Comparison of ENCODE assay signal across 8 cellular contexts in the genomic region with DNA sequence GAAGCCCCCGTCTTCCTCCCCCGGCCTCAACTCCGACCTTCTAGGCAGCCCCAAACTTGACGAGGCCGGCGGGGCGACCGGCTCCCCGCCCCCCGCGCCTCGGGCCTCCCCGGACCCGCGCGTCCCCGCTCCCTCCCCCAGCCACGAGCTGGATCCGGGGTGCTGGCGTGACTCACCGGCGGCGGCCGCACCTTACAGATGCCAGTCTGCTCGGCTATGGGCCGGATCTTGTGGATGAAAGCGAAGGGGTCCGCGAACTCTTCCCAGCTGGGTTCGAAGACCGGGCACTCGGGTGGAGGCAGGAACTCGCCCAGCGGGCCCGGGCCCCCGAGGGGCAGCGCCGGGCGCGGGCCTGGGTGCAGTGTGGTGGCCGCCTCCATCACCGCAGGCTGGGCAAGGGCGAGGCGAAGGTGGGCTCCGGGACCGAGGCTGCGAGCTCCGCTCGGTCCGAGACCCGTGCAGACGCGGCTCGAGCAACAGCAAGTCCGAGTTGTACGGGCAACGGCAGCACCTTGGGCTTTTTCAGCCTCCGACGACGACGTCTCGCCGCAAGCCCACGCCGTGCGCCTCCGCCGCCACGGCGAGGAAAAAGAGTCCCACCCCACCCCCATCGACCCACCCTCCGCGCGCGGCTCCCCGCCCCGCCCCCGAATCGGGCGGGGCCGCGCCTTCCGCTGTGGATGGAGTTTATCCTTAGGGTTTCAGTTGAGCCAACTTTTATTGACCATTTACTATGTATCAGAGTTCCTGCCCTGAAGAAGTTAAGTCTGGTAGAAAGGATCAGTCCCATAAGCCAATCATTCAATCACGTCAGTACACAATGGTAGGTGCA. TPM values are rescaled to one million over a fixed set of nuclear protein-coding genes. Genes with fewer than 3 reads are reported as not detected.
DNase-seq lines count a peak whose midpoint lies in the region; ATAC-seq and TF ChIP-seq lines count a peak whose summit lies in the region.

Gene KDM5B, minus strand, starts transcription at position 496 of the 832 bp plus-strand sequence. Its CDS starts 116 bp downstream, at position 380.

- H3K27ac ChIP-seq in SU-DHL-6 (ENCODE audit: low read depth, low read length) (no peak within 1 kb of the TSS), thoracic aorta (peak within 1 kb of the TSS; percentile 52 to 80)

- ATAC-seq in thoracic aorta (ENCODE audit: insufficient number of reproducible peaks, low FRiP score, low read depth) (no peak), HG02678 (IDR thresholded peaks at IDR 0.05; ENCODE audit: unreplicated experiment) (no peak)

- no peaks in the 10 kb centered on the region for H3K79me2 ChIP-seq in SU-DHL-6 (ENCODE audit: insufficient read depth, low read length)

- H3K4me1 Mint-ChIP-seq in IgD-negative memory B cell = peaks cover 29 to 39% (median 32%) of the 10 kb centered on the region in 3 donors
- H3K4me1 Mint-ChIP-seq in activated naive CD8-positive, alpha-beta T cell (ENCODE audit: low read depth) = peaks cover 60% of the 10 kb centered on the region
- H3K4me1 Mint-ChIP-seq in glutamatergic neuron (ENCODE audit: low read depth, unreplicated experiment) = peaks cover 25% of the 10 kb centered on the region

- DNase-seq in COLO668 (lab: John Stamatoyannopoulos, UW; ENCODE audit: unreplicated experiment) (peak; percentile 70), glutamatergic neuron (peak; percentile 84), occipital lobe (lab: John Stamatoyannopoulos, UW) (peak; percentile 54), thoracic aorta (ENCODE audit: low spot score) (no peak)

- H3K4me3 ChIP-seq in SU-DHL-6 (ENCODE audit: insufficient read depth, low read length, poor library complexity, severe bottlenecking) (peak within 1 kb of the TSS; percentile 37), thoracic aorta (peak within 1 kb of the TSS; percentile 95)

- no peaks in the 10 kb centered on the region for H3K9me2 ChIP-seq in SU-DHL-6 (replicated peaks; ENCODE audit: insufficient read depth, low read length)

- H3F3A ChIP-seq in SU-DHL-6 (ENCODE audit: insufficient read depth) = no peaks in the 10 kb centered on the region

- peak within 1 kb of the TSS; percentile 39 for H3K4me2 ChIP-seq in SU-DHL-6 (ENCODE audit: low read depth, low read length, poor library complexity, severe bottlenecking)

- peaks cover 8 to 38% of the 10 kb centered on the region in 2 donors for H3K4me1 ChIP-seq in thoracic aorta (ENCODE audit: control insufficient read depth in 1 of 2, low read depth in 2 of 2)

- H3K36me3 ChIP-seq in SU-DHL-6 (ENCODE audit: low read length) = no peaks in the 10 kb centered on the region
- no peaks in the 10 kb centered on the region for H3K36me3 ChIP-seq in thoracic aorta

- H3K27me3 Mint-ChIP-seq in IgD-negative memory B cell (peaks cover 5% of the 10 kb centered on the region), glutamatergic neuron (ENCODE audit: unreplicated experiment) (peaks cover 16% of the 10 kb centered on the region)
- H3K27me3 Mint-ChIP-seq in activated naive CD8-positive, alpha-beta T cell = no peaks in the 10 kb centered on the region

- H3K27me3 ChIP-seq in SU-DHL-6 (ENCODE audit: low read length) (no peaks in the 10 kb centered on the region; the same call in 1 of the 2 replicates), thoracic aorta (replicated peaks; ENCODE audit: insufficient read depth) (no peaks in the 10 kb centered on the region)

- H3K9me3 ChIP-seq in SU-DHL-6 (ENCODE audit: insufficient read depth, low read length) (no peaks in the 10 kb centered on the region), thoracic aorta (no peaks in the 10 kb centered on the region)

- no peak within 1 kb of the TSS for H2AFZ ChIP-seq in SU-DHL-6 (ENCODE audit: low read depth, low read length, severe bottlenecking)

- H4K20me1 ChIP-seq in SU-DHL-6 (ENCODE audit: low read depth, low read length) = no peaks in the 10 kb centered on the region

- H3K36me3 Mint-ChIP-seq in IgD-negative memory B cell (no peaks in the 10 kb centered on the region), glutamatergic neuron (ENCODE audit: unreplicated experiment) (no peaks in the 10 kb centered on the region)
- H3K36me3 Mint-ChIP-seq in activated naive CD8-positive, alpha-beta T cell = no peaks in the 10 kb centered on the region

- H3K9me3 Mint-ChIP-seq in IgD-negative memory B cell (no peaks in the 10 kb centered on the region), glutamatergic neuron (ENCODE audit: unreplicated experiment) (peaks cover 18% of the 10 kb centered on the region)
- no peaks in the 10 kb centered on the region for H3K9me3 Mint-ChIP-seq in activated naive CD8-positive, alpha-beta T cell (ENCODE audit: low read depth)

- peak within 1 kb of the TSS; percentile 82 to 96 (median 88) for H3K4me3 Mint-ChIP-seq in IgD-negative memory B cell
- peak within 1 kb of the TSS; percentile 88 for H3K4me3 Mint-ChIP-seq in activated naive CD8-positive, alpha-beta T cell
- H3K4me3 Mint-ChIP-seq in glutamatergic neuron (ENCODE audit: unreplicated experiment) = peak within 1 kb of the TSS; percentile 85

- peak within 1 kb of the TSS in 2 of 3 donors; percentile 32 to 80 for H3K27ac Mint-ChIP-seq in IgD-negative memory B cell
- H3K27ac Mint-ChIP-seq in activated naive CD8-positive, alpha-beta T cell = peak within 1 kb of the TSS; percentile 80
- peak within 1 kb of the TSS; percentile 84 for H3K27ac Mint-ChIP-seq in glutamatergic neuron (ENCODE audit: unreplicated experiment)

- TF ChIP-seq CTCF in SU-DHL-6 (IDR thresholded peaks at IDR 0.05; ENCODE audit: insufficient read depth, low read length, poor library complexity, severe bottlenecking) (no peak), glutamatergic neuron (IDR thresholded peaks at IDR 0.05; ENCODE audit: partially characterized antibody, unreplicated experiment) (no peak), thoracic aorta (IDR thresholded peaks at IDR 0.05) (no peak)

- no peak within 1 kb of the TSS for H3K9ac ChIP-seq in SU-DHL-6 (ENCODE audit: low read length)

RNA-seq across cellular contexts. Expression of gene KDM5B, which starts in this region (rescaled TPM):
- polyA plus RNA-seq in IgD-negative memory B cell = 16.5 TPM
- 338 TPM for total RNA-seq in glutamatergic neuron (ENCODE audit: unreplicated experiment)
- 169 TPM for total RNA-seq in occipital lobe
- 10 to 100 TPM; 32.0 to 42.0 TPM for total RNA-seq in thoracic aorta
